ENCODE assay signal across 1 cellular context in genomic region chr16:72468582-72468981, GRCh38.
TF ChIP-seq lines count a peak whose summit lies in the region.

No MANE protein-coding gene starts in this region.

TF ChIP-seq in K562, 482 proteins besides CTCF, POLR2A, EP300 and RAD21 (continued from another document):
- TF ChIP-seq SIX5 (IDR thresholded peaks at IDR 0.05; ENCODE audit: borderline replicate concordance in 1 of 2, insufficient read depth in 1 of 2, low read depth in 1 of 2, low read length in 2 of 2) = no peak
- TF ChIP-seq MEIS2 (IDR thresholded peaks at IDR 0.05; ENCODE audit: partially characterized antibody) = peak; percentile 30
- peak; percentile 91 for TF ChIP-seq ESRRA (IDR thresholded peaks at IDR 0.05; ENCODE audit: borderline replicate concordance, low read depth)
